8 cellular contexts compared by ENCODE assay signal in genomic region chrX:53686151-53686885, GRCh38. TPM values are rescaled to one million over a fixed set of nuclear protein-coding genes. Genes with fewer than 3 reads are reported as not detected.
DNase-seq lines count a peak whose midpoint lies in the region; TF ChIP-seq lines count a peak whose summit lies in the region.

TSS of gene HUWE1 (minus strand) at chrX:53686719. CDS start at chrX:53654107, 32,612 bp downstream.

- H4K20me1 ChIP-seq in osteoblast (ENCODE audit: insufficient read depth, low read length): no peaks in the 10 kb centered on the region

- no peaks in the 10 kb centered on the region for H3K9me3 ChIP-seq in osteoblast (ENCODE audit: low read depth, low read length)

- no peaks in the 10 kb centered on the region for H3K27me3 ChIP-seq in osteoblast (ENCODE audit: insufficient read depth, low read length)

- no peaks in the 10 kb centered on the region for H3K36me3 ChIP-seq in osteoblast (ENCODE audit: insufficient read depth, low read length)

- TF ChIP-seq CTCF in osteoblast (IDR thresholded peaks at IDR 0.05; ENCODE audit: extremely low read depth, low read depth, low read length): no peak

- peak within 1 kb of the TSS; percentile 94 for H3K27ac Mint-ChIP-seq in activated naive CD4-positive, alpha-beta T cell treated with anti-CD3 and anti-CD28 coated beads, Interleukin-2, amount 50 U/mL, for 24 hours

- peaks cover 3% of the 10 kb centered on the region for H3K4me1 ChIP-seq in osteoblast (ENCODE audit: insufficient read depth, low read length)

- H3K36me3 Mint-ChIP-seq in activated naive CD4-positive, alpha-beta T cell treated with anti-CD3 and anti-CD28 coated beads, Interleukin-2, amount 50 U/mL, for 24 hours: peaks cover 14% of the 10 kb centered on the region

- H3K4me3 ChIP-seq in osteoblast (ENCODE audit: insufficient read depth, low read length): peak within 1 kb of the TSS; percentile 78

- H3K27ac ChIP-seq in osteoblast (ENCODE audit: low read depth, low read length) (peak within 1 kb of the TSS; percentile 66), temporal lobe (ENCODE audit: low read depth, low read length) (peak within 1 kb of the TSS; percentile 86)

- H3K79me2 ChIP-seq in osteoblast (ENCODE audit: insufficient read depth, low read length): peaks cover 23% of the 10 kb centered on the region

- no peaks in the 10 kb centered on the region for H3K9me3 Mint-ChIP-seq in activated naive CD4-positive, alpha-beta T cell treated with anti-CD3 and anti-CD28 coated beads, Interleukin-2, amount 50 U/mL, for 24 hours

- H3K4me1 Mint-ChIP-seq in activated naive CD4-positive, alpha-beta T cell treated with anti-CD3 and anti-CD28 coated beads, Interleukin-2, amount 50 U/mL, for 24 hours: peaks cover 5% of the 10 kb centered on the region

- no peaks in the 10 kb centered on the region for H3K27me3 Mint-ChIP-seq in activated naive CD4-positive, alpha-beta T cell treated with anti-CD3 and anti-CD28 coated beads, Interleukin-2, amount 50 U/mL, for 24 hours

- DNase-seq in EH (ENCODE audit: low read depth) (peak; percentile 71), HCEC 1CT (peak; percentile 47), NCI-H1048 (lab: John Stamatoyannopoulos, UW) (peak; percentile 24), SKM-1 (lab: John Stamatoyannopoulos, UW; ENCODE audit: unreplicated experiment) (peak; percentile 24), glomerular visceral epithelial cell (ENCODE audit: extremely low spot score) (peak; percentile 69), osteoblast (ENCODE audit: insufficient read length, low spot score, missing footprints) (peak; percentile 80)

- H3K4me3 Mint-ChIP-seq in activated naive CD4-positive, alpha-beta T cell treated with anti-CD3 and anti-CD28 coated beads, Interleukin-2, amount 50 U/mL, for 24 hours: peak within 1 kb of the TSS; percentile 92

- peak within 1 kb of the TSS; percentile 84 for H3K4me2 ChIP-seq in osteoblast (ENCODE audit: insufficient read depth, low read length)

- H2AFZ ChIP-seq in osteoblast (ENCODE audit: low read length): peak within 1 kb of the TSS; percentile 88

RNA-seq across cellular contexts. Expression of gene HUWE1, which starts in this region (rescaled TPM):
- total RNA-seq in osteoblast (108 and 116 TPM in 2 replicates), temporal lobe (113 TPM)

Comparison
In these comparisons a context has a peak if more than half of its experiments do, and no peak if none do; other contexts are left out.
1. Peak in every context shown above with its lines: DNase-seq, H3K4me3 ChIP-seq and H3K27ac ChIP-seq.
2. DNase-seq: peak in every context shown above with its lines; median percentile 80 in osteoblast; 71 in EH; 69 in glomerular visceral epithelial cell; 47 in HCEC 1CT; 24 in NCI-H1048; 24 in SKM-1.